Comparison of ENCODE assay signal across 5 cellular contexts in the genomic region with DNA sequence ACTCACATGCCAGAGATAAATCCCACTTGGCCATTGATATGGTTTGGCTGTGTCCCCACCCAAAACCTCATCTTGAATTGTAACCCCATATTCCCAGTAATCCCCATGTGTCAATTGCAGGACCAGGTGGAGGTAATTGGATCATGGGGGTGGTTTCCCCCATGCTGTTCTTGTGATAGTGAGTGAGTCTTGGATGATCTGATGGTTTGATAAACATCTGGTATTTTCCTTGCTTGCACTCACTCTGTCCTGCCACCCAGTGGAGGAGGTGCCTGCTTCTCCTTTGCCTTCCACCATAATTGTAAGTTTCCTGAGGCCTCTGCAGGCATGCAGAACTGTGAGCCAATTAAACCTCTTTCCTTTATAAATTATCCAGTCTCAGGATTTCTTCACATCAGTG. TPM values are rescaled to one million over a fixed set of nuclear protein-coding genes. Genes with fewer than 3 reads are reported as not detected.
"Had no signal": no experiment of that assay in that cellular context is flagged by ENCODE, and none has a peak within 500 bp of the region (broad histone marks: within the 10 kb centered on the region; RNA-seq: fewer than 3 reads in every experiment).

No MANE protein-coding gene starts in this region.

RNA-seq across cellular contexts. Expression of gene B3GAT2, which starts 50.4 kb away (rescaled TPM):
- total RNA-seq: activated naive CD4-positive, alpha-beta T cell treated with anti-CD3 and anti-CD28 coated beads, Interleukin-2, amount 50 U/mL, for 72 hours; ascending aorta; MCF 10A; OCI-LY7; Right ventricle myocardium superior had no signal
